ENCODE assay signal across 22 cellular contexts in the genomic region with DNA sequence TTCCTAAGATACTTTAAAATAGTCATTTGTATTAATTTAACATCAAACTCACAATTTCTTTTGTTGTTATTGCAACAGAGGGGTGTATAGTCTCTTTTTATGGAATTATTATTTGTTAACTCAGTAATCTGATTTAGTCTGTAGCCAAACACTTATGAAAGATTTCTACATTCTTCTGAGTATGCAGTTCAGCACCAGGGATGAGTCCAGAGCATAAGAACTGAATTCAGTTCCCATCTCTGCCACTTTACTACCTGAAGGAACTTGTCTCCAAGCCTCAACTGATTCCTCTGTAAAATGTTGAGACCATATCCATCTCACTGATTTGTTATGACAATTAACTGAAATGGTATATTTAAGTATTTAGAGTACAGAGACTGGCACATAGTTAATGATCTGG. TPM values are rescaled to one million over a fixed set of nuclear protein-coding genes. Genes with fewer than 3 reads are reported as not detected.
DNase-seq lines count a peak whose midpoint lies in the region; ATAC-seq, FAIRE-seq and TF ChIP-seq lines count a peak whose summit lies in the region.
"Had no signal": no experiment of that assay in that cellular context is flagged by ENCODE, and none has a peak within 500 bp of the region (broad histone marks: within the 10 kb centered on the region; RNA-seq: fewer than 3 reads in every experiment).

No MANE protein-coding gene starts in this region.

- H4K20me1 ChIP-seq in astrocyte (ENCODE audit: insufficient read depth, low read length): peaks cover 38% of the 10 kb centered on the region
- peaks cover 21% of the 10 kb centered on the region for H4K20me1 ChIP-seq in osteoblast (ENCODE audit: insufficient read depth, low read length)

- ATAC-seq in HG02973 (IDR thresholded peaks at IDR 0.05; ENCODE audit: unreplicated experiment) (no peak), GM19397 (IDR thresholded peaks at IDR 0.05; ENCODE audit: unreplicated experiment) (no peak)
- ATAC-seq: GM23338 had no signal

- H2AFZ ChIP-seq in astrocyte (ENCODE audit: low read depth, low read length) (no peak overlapping the region), osteoblast (ENCODE audit: low read length) (no peak overlapping the region)
- H2AFZ ChIP-seq: GM23338 had no signal

- H3K79me2 ChIP-seq in astrocyte (ENCODE audit: insufficient read depth, low read length) (peaks cover 14% of the 10 kb centered on the region), osteoblast (ENCODE audit: insufficient read depth, low read length) (peaks cover 13% of the 10 kb centered on the region)

- H3K36me3 ChIP-seq in astrocyte (ENCODE audit: insufficient read depth, low read length): peaks cover 75% of the 10 kb centered on the region
- H3K36me3 ChIP-seq in osteoblast (ENCODE audit: insufficient read depth, low read length): peaks cover 88% of the 10 kb centered on the region

- no peak overlapping the region for H3K27ac ChIP-seq in astrocyte (ENCODE audit: low read depth, low read length)
- H3K27ac ChIP-seq in osteoblast (ENCODE audit: low read depth, low read length): peak overlapping the region; percentile 72
- H3K27ac ChIP-seq: 22Rv1, SK-N-MC had no signal

- H3K27me3 Mint-ChIP-seq in T-helper 2 cell treated with Interferon-gamma antibody and Interleukin-4, amounts not matched to agents 5 μg/mL and 100 μg/mL, for 36 hours (ENCODE audit: low read depth): no peaks in the 10 kb centered on the region
- peaks cover 8% of the 10 kb centered on the region for H3K27me3 Mint-ChIP-seq in HFFc6 (ENCODE audit: insufficient read depth)
- H3K27me3 Mint-ChIP-seq in astrocyte (ENCODE audit: low read depth, unreplicated experiment): no peaks in the 10 kb centered on the region

- DNase-seq in T-helper 2 cell treated with Interferon-gamma antibody and Interleukin-4, amounts not matched to agents 5 μg/mL and 100 μg/mL, for 36 hours (ENCODE audit: low spot score): no peak
- DNase-seq in T-helper 2 cell: no peak
- DNase-seq in HFFc6: no peak
- DNase-seq in astrocyte (ENCODE audit: low read depth): no peak
- no peak for DNase-seq in osteoblast (ENCODE audit: insufficient read length, low spot score, missing footprints)
- no peak for DNase-seq in NCI-H774 (lab: John Stamatoyannopoulos, UW)
- DNase-seq: GF-D8, HCEC 1CT, KBM-7, NCI-H1105, NCI-H1694, NCI-H2081 treated with DMSO at 0.1 percent for 48 hours, NCI-H510A, NCI-H748 treated with DMSO at 0.1 percent for 48 hours, OCI-M1, Right ventricle myocardium superior had no signal

- H3K27me3 ChIP-seq in astrocyte (ENCODE audit: insufficient read depth, low read length) (no peaks in the 10 kb centered on the region), osteoblast (ENCODE audit: insufficient read depth, low read length) (no peaks in the 10 kb centered on the region)

- no peak overlapping the region for H3K9ac ChIP-seq in astrocyte (ENCODE audit: low read length)

- peaks cover 50% of the 10 kb centered on the region for H3K36me3 Mint-ChIP-seq in T-helper 2 cell treated with Interferon-gamma antibody and Interleukin-4, amounts not matched to agents 5 μg/mL and 100 μg/mL, for 36 hours (ENCODE audit: low read depth)
- H3K36me3 Mint-ChIP-seq in HFFc6 (ENCODE audit: low read depth) (peaks cover 72% of the 10 kb centered on the region), astrocyte (ENCODE audit: low read depth, unreplicated experiment) (peaks cover 27% of the 10 kb centered on the region)

- TF ChIP-seq CTCF in HFFc6 (IDR thresholded peaks at IDR 0.05) (no peak), astrocyte (IDR thresholded peaks at IDR 0.05; ENCODE audit: insufficient read depth, low read depth, low read length) (no peak), osteoblast (IDR thresholded peaks at IDR 0.05; ENCODE audit: extremely low read depth, low read depth, low read length) (no peak)

- H3K4me1 ChIP-seq in astrocyte (ENCODE audit: insufficient read depth, low read length) (peaks cover 18% of the 10 kb centered on the region), osteoblast (ENCODE audit: insufficient read depth, low read length) (peaks cover 42% of the 10 kb centered on the region)

- H3K9me3 ChIP-seq in astrocyte (ENCODE audit: insufficient read depth, low read depth, low read length): no peaks in the 10 kb centered on the region
- no peaks in the 10 kb centered on the region for H3K9me3 ChIP-seq in osteoblast (ENCODE audit: low read depth, low read length)

- H3K9me3 Mint-ChIP-seq in T-helper 2 cell treated with Interferon-gamma antibody and Interleukin-4, amounts not matched to agents 5 μg/mL and 100 μg/mL, for 36 hours: no peaks in the 10 kb centered on the region
- H3K9me3 Mint-ChIP-seq in HFFc6 (no peaks in the 10 kb centered on the region), astrocyte (ENCODE audit: unreplicated experiment) (no peaks in the 10 kb centered on the region)
- H3K9me3 Mint-ChIP-seq: CD14-positive monocyte, GM23338 had no signal

- H3K27ac Mint-ChIP-seq in T-helper 2 cell treated with Interferon-gamma antibody and Interleukin-4, amounts not matched to agents 5 μg/mL and 100 μg/mL, for 36 hours: peak overlapping the region; percentile 23
- H3K27ac Mint-ChIP-seq in HFFc6: peak overlapping the region; percentile 90
- H3K27ac Mint-ChIP-seq in astrocyte (ENCODE audit: unreplicated experiment): peak overlapping the region; percentile 88
- H3K27ac Mint-ChIP-seq: CD14-positive monocyte, GM23338 had no signal

- H3K4me1 Mint-ChIP-seq in T-helper 2 cell treated with Interferon-gamma antibody and Interleukin-4, amounts not matched to agents 5 μg/mL and 100 μg/mL, for 36 hours (ENCODE audit: low read depth): peaks cover 12% of the 10 kb centered on the region
- H3K4me1 Mint-ChIP-seq in HFFc6 (ENCODE audit: low read depth): peaks cover 90% of the 10 kb centered on the region
- peaks cover 62% of the 10 kb centered on the region for H3K4me1 Mint-ChIP-seq in astrocyte (ENCODE audit: low read depth, unreplicated experiment)
- H3K4me1 Mint-ChIP-seq: CD14-positive monocyte, GM23338 had no signal

- no peak overlapping the region for H3K4me3 Mint-ChIP-seq in T-helper 2 cell treated with Interferon-gamma antibody and Interleukin-4, amounts not matched to agents 5 μg/mL and 100 μg/mL, for 36 hours
- peak overlapping the region; percentile 81; the same call in 1 of the 2 replicates for H3K4me3 Mint-ChIP-seq in HFFc6
- H3K4me3 Mint-ChIP-seq in astrocyte (ENCODE audit: unreplicated experiment): no peak overlapping the region
- H3K4me3 Mint-ChIP-seq: CD14-positive monocyte, GM23338 had no signal

- no peak overlapping the region for H3K4me3 ChIP-seq in astrocyte (ENCODE audit: insufficient read depth, low read depth, low read length)
- H3K4me3 ChIP-seq in osteoblast (ENCODE audit: insufficient read depth, low read length): no peak overlapping the region
- H3K4me3 ChIP-seq: GM23338, SK-N-MC had no signal

- no peak for FAIRE-seq in astrocyte (lab: Jason Lieb, UNC)

- H3K4me2 ChIP-seq in astrocyte (ENCODE audit: low read length) (peak overlapping the region; percentile 52), osteoblast (ENCODE audit: insufficient read depth, low read length) (peak overlapping the region; percentile 3)
- H3K4me2 ChIP-seq: GM23338 had no signal

RNA-seq across cellular contexts. Expression of a gene that starts 45.5 kb away (rescaled TPM):
- total RNA-seq in HFFc6 (2021; fragmentation: NEBNext Ultra II Directional; extraction: Animal tissue kit (Norgen Biotek cat#: 25700)): 10 to 100 TPM; 35.2 to 44.9 (median 39.5) TPM
- total RNA-seq in astrocyte (32.9 and 35.2 TPM in 2 replicates), osteoblast (25.3 and 28.0 TPM in 2 replicates)

Comparison
In these comparisons a context has a peak if more than half of its experiments do, and no peak if none do; other contexts are left out.
1. H3K27ac Mint-ChIP-seq: peak in every context shown above with its lines; median percentile 90 in HFFc6; 88 in astrocyte; 23 in T-helper 2 cell treated with Interferon-gamma antibody and Interleukin-4, amounts not matched to agents 5 μg/mL and 100 μg/mL, for 36 hours.